1 cellular context compared by ENCODE assay signal in genomic region chr11:6771926-6772898, GRCh38.
TF ChIP-seq lines count a peak whose summit lies in the region.

TSS of gene OR2AG2 (minus strand) at chr11:6771976. CDS start at chr11:6768957, 3,019 bp downstream.

TF ChIP-seq in HepG2, 621 proteins besides CTCF, POLR2A, EP300 and RAD21 (continued from another document):
- TF ChIP-seq THAP11 (CRISPR knock-in tag; IDR thresholded peaks at IDR 0.05) (no peak), ZNF468 (CRISPR knock-in tag; IDR thresholded peaks at IDR 0.05) (no peak), ZBTB43 (CRISPR knock-in tag; conservative IDR thresholded peaks at IDR 0.05) (no peak), NFE2 (CRISPR knock-in tag; IDR thresholded peaks at IDR 0.05) (no peak), SATB2 (CRISPR knock-in tag; IDR thresholded peaks at IDR 0.05) (no peak), SUZ12 (IDR thresholded peaks at IDR 0.05; ENCODE audit: low read depth, low read length) (no peak), ZNF800 (CRISPR knock-in tag; IDR thresholded peaks at IDR 0.05) (no peak), CCDC6 (CRISPR knock-in tag; IDR thresholded peaks at IDR 0.05) (no peak), ZFYVE20 (CRISPR knock-in tag; IDR thresholded peaks at IDR 0.05; ENCODE audit: borderline replicate concordance, low read depth) (no peak), ZNF549 (CRISPR knock-in tag; IDR thresholded peaks at IDR 0.05) (no peak), ASH2L (IDR thresholded peaks at IDR 0.05; ENCODE audit: insufficient read length, low read depth, low read length) (no peak), IKZF1 (IDR thresholded peaks at IDR 0.05) (no peak), YY1 (IDR thresholded peaks at IDR 0.05; ENCODE audit: insufficient read depth, insufficient replicate concordance, low read depth, low read length) (no peak)
